13 cellular contexts compared by ENCODE assay signal in the genomic region with DNA sequence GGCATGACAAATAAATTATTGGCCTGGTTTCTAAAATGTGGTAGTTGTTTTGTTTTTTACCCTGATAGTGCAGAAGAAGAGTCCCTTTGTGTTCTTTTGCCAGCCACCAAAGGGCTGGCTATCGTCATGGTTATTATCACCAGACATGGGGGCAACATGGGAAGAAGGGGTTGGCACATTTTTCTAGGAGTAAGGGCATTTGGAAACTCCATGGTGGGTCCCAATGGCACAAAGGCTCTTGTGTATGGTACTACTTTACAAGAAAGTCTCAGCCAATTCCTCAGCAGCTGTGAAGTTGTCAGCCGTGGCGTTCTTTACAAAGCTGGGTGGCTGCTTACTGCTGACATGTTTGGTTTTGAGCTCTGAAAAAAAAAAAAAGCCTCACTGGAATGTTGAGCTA.
"Had no signal": no experiment of that assay in that cellular context is flagged by ENCODE, and none has a peak within 500 bp of the region (broad histone marks: within the 10 kb centered on the region; RNA-seq: fewer than 3 reads in every experiment).

No MANE protein-coding gene starts in this region.

- H3K27ac ChIP-seq: colonic mucosa, foreskin keratinocyte, heart left ventricle, sigmoid colon had no signal

- ATAC-seq: foreskin keratinocyte; heart left ventricle; left colon; natural killer cell treated with Interleukin-12 subunit alpha and Interleukin-12 subunit beta and Interleukin-15 and Interleukin-18, amount 100 ng/mL, for 72 hours had no signal

- H3K36me3 ChIP-seq: colonic mucosa, heart left ventricle, sigmoid colon had no signal

- H3K4me1 ChIP-seq: colonic mucosa, sigmoid colon had no signal

- H3K9me3 ChIP-seq: colonic mucosa, heart left ventricle, sigmoid colon had no signal

- H3K27me3 ChIP-seq: colonic mucosa, foreskin keratinocyte, heart left ventricle, sigmoid colon had no signal

- DNase-seq: colonic mucosa; dermis blood vessel endothelial cell; erythroblast; foreskin keratinocyte; heart left ventricle; left colon; mammary epithelial cell; posterior cingulate gyrus; sigmoid colon; small intestine; stimulated activated CD4-positive, alpha-beta T cell treated with anti-CD3 and anti-CD28 coated beads, Interleukin-12 subunit alpha, Interleukin-12 subunit beta, amount 100 ng/mL, for 4 hours; stimulated activated naive CD4-positive, alpha-beta T cell treated with Interleukin-2 at 50 U/mL for 16 hours had no signal

- H3K4me3 ChIP-seq: colonic mucosa, heart left ventricle, sigmoid colon had no signal
